ENCODE assay signal across 17 cellular contexts in genomic region chr11:74390697-74391096, GRCh38. TPM values are rescaled to one million over a fixed set of nuclear protein-coding genes. Genes with fewer than 3 reads are reported as not detected.
A peak's percentile ranks its signal among the peaks of the same experiment; 100 is the strongest.
DNase-seq lines count a peak whose midpoint lies in the region; ATAC-seq and TF ChIP-seq lines count a peak whose summit lies in the region.
"Had no signal": no experiment of that assay in that cellular context is flagged by ENCODE, and none has a peak within 500 bp of the region (broad histone marks: within the 10 kb centered on the region; RNA-seq: fewer than 3 reads in every experiment).

No MANE protein-coding gene starts in this region.

- TF ChIP-seq CTCF in natural killer cell (IDR thresholded peaks at IDR 0.05) (no peak), prostate gland (IDR thresholded peaks at IDR 0.05) (no peak)

- no peak overlapping the region for H3K4me3 ChIP-seq in prostate gland
- H3K4me3 ChIP-seq: K562 had no signal

- no peak for TF ChIP-seq POLR2A in prostate gland (IDR thresholded peaks at IDR 0.05)

- H3K27ac Mint-ChIP-seq in activated CD4-positive, alpha-beta memory T cell treated with anti-CD3 and anti-CD28 coated beads for 36 hours = peak overlapping the region; percentile 15
- no peak overlapping the region for H3K27ac Mint-ChIP-seq in activated CD4-positive, alpha-beta memory T cell treated with anti-CD3 and anti-CD28 coated beads, Interleukin-2, amount 10 ng/mL, durations not matched to agents 7 days and 5 days
- no peak overlapping the region for H3K27ac Mint-ChIP-seq in natural killer cell treated with Interleukin-12 subunit alpha and Interleukin-12 subunit beta and Interleukin-15 and Interleukin-18, amount 100 ng/mL, for 72 hours
- H3K27ac Mint-ChIP-seq in natural killer cell = no peak overlapping the region
- H3K27ac Mint-ChIP-seq in activated naive CD8-positive, alpha-beta T cell = peak overlapping the region; percentile 55
- no peak overlapping the region for H3K27ac Mint-ChIP-seq in stimulated activated naive CD8-positive, alpha-beta T cell treated with anti-CD3 and anti-CD28 coated beads, Interleukin-15, amount 100 ng/mL, for 72 hours
- H3K27ac Mint-ChIP-seq: HFFc6 had no signal

- POLR2A ChIA-PET in activated CD4-positive, alpha-beta memory T cell treated with anti-CD3 and anti-CD28 coated beads for 36 hours (lab: Charles Lee) = interaction anchor here (0.7 to 2.3 kb wide), 5 partner anchors 8 to 412 kb away, joined by 3 to 11 read pairs (median 4); partner anchors contain the start of genes LIPT2 and PGM2L1
- POLR2A ChIA-PET in activated CD4-positive, alpha-beta memory T cell treated with anti-CD3 and anti-CD28 coated beads, Interleukin-2, amount 10 ng/mL, durations not matched to agents 7 days and 5 days (lab: Charles Lee) = interaction anchor here (1.0 to 1.7 kb wide), 3 partner anchors 8 to 103 kb away, joined by 4 read pairs; partner anchors contain the start of genes LIPT2 and PGM2L1

- no peaks in the 10 kb centered on the region for H3K36me3 Mint-ChIP-seq in activated CD4-positive, alpha-beta memory T cell treated with anti-CD3 and anti-CD28 coated beads for 36 hours
- no peaks in the 10 kb centered on the region for H3K36me3 Mint-ChIP-seq in activated CD4-positive, alpha-beta memory T cell treated with anti-CD3 and anti-CD28 coated beads, Interleukin-2, amount 10 ng/mL, durations not matched to agents 7 days and 5 days (ENCODE audit: low read depth)
- H3K36me3 Mint-ChIP-seq in natural killer cell treated with Interleukin-12 subunit alpha and Interleukin-12 subunit beta and Interleukin-15 and Interleukin-18, amount 100 ng/mL, for 72 hours = no peaks in the 10 kb centered on the region
- no peaks in the 10 kb centered on the region for H3K36me3 Mint-ChIP-seq in natural killer cell
- peaks cover 2% of the 10 kb centered on the region for H3K36me3 Mint-ChIP-seq in activated naive CD8-positive, alpha-beta T cell

- no peaks in the 10 kb centered on the region for H3K9me3 Mint-ChIP-seq in activated CD4-positive, alpha-beta memory T cell treated with anti-CD3 and anti-CD28 coated beads for 36 hours
- no peaks in the 10 kb centered on the region for H3K9me3 Mint-ChIP-seq in activated CD4-positive, alpha-beta memory T cell treated with anti-CD3 and anti-CD28 coated beads, Interleukin-2, amount 10 ng/mL, durations not matched to agents 7 days and 5 days
- H3K9me3 Mint-ChIP-seq in natural killer cell treated with Interleukin-12 subunit alpha and Interleukin-12 subunit beta and Interleukin-15 and Interleukin-18, amount 100 ng/mL, for 72 hours = no peaks in the 10 kb centered on the region
- H3K9me3 Mint-ChIP-seq in natural killer cell = no peaks in the 10 kb centered on the region
- no peaks in the 10 kb centered on the region for H3K9me3 Mint-ChIP-seq in activated naive CD8-positive, alpha-beta T cell (ENCODE audit: low read depth)
- no peaks in the 10 kb centered on the region for H3K9me3 Mint-ChIP-seq in stimulated activated naive CD8-positive, alpha-beta T cell treated with anti-CD3 and anti-CD28 coated beads, Interleukin-15, amount 100 ng/mL, for 72 hours
- H3K9me3 Mint-ChIP-seq: HFFc6 had no signal

- no peak overlapping the region for H3K27ac ChIP-seq in prostate gland
- H3K27ac ChIP-seq: HL-60 had no signal

- intact Hi-C loops in activated CD4-positive, alpha-beta memory T cell treated with anti-CD3 and anti-CD28 coated beads for 36 hours (cut with micrococcal nuclease) = loop anchor here (1.0 to 10.0 kb wide), 2 partner anchors 8 to 354 kb away; partner anchors contain the start of genes PGM2L1 and RNF169
- intact Hi-C loops in natural killer cell (cut with micrococcal nuclease) (no loop called here), prostate gland (cut with DNase I) (no loop called here)

- DNase-seq in activated CD4-positive, alpha-beta memory T cell treated with anti-CD3 and anti-CD28 coated beads for 36 hours = no peak
- DNase-seq in activated CD4-positive, alpha-beta memory T cell treated with anti-CD3 and anti-CD28 coated beads, Interleukin-2, amount 10 ng/mL, durations not matched to agents 7 days and 5 days = no peak
- no peak for DNase-seq in natural killer cell treated with Interleukin-12 subunit alpha and Interleukin-12 subunit beta and Interleukin-15 and Interleukin-18, amount 100 ng/mL, for 72 hours (ENCODE audit: low spot score)
- no peak for DNase-seq in natural killer cell
- DNase-seq in stimulated activated naive CD8-positive, alpha-beta T cell treated with anti-CD3 and anti-CD28 coated beads, Interleukin-15, amount 100 ng/mL, for 72 hours = no peak
- no peak for DNase-seq in prostate gland (ENCODE audit: low spot score)
- no peak for DNase-seq in NCI-H2171 (lab: John Stamatoyannopoulos, UW)
- DNase-seq: DND-41, GDM1, GOT3, HFFc6, NCI-H1436 treated with DMSO at 0.1 percent for 48 hours, NCI-H345, NCI-H69 had no signal

- CTCF ChIA-PET in activated CD4-positive, alpha-beta memory T cell treated with anti-CD3 and anti-CD28 coated beads for 36 hours (lab: Charles Lee) = interaction anchor here (0.7 to 4.2 kb wide), 11 partner anchors 9 to 103 kb away, joined by 3 to 100 read pairs (median 7); partner anchors contain the start of gene PGM2L1
- CTCF ChIA-PET in activated CD4-positive, alpha-beta memory T cell treated with anti-CD3 and anti-CD28 coated beads, Interleukin-2, amount 10 ng/mL, durations not matched to agents 7 days and 5 days (lab: Charles Lee) = interaction anchor here (0.7 to 5.2 kb wide), 10 partner anchors 8 to 1743 kb away, joined by 3 to 116 read pairs (median 6); partner anchors contain the start of gene PGM2L1

- H3K27me3 Mint-ChIP-seq in activated CD4-positive, alpha-beta memory T cell treated with anti-CD3 and anti-CD28 coated beads for 36 hours = no peaks in the 10 kb centered on the region
- no peaks in the 10 kb centered on the region for H3K27me3 Mint-ChIP-seq in activated CD4-positive, alpha-beta memory T cell treated with anti-CD3 and anti-CD28 coated beads, Interleukin-2, amount 10 ng/mL, durations not matched to agents 7 days and 5 days
- no peaks in the 10 kb centered on the region for H3K27me3 Mint-ChIP-seq in natural killer cell treated with Interleukin-12 subunit alpha and Interleukin-12 subunit beta and Interleukin-15 and Interleukin-18, amount 100 ng/mL, for 72 hours
- no peaks in the 10 kb centered on the region for H3K27me3 Mint-ChIP-seq in natural killer cell (ENCODE audit: low read depth in 2 of 2)
- no peaks in the 10 kb centered on the region for H3K27me3 Mint-ChIP-seq in activated naive CD8-positive, alpha-beta T cell
- no peaks in the 10 kb centered on the region for H3K27me3 Mint-ChIP-seq in stimulated activated naive CD8-positive, alpha-beta T cell treated with anti-CD3 and anti-CD28 coated beads, Interleukin-15, amount 100 ng/mL, for 72 hours

- H3K36me3 ChIP-seq in prostate gland = no peaks in the 10 kb centered on the region

- H3K4me1 ChIP-seq in prostate gland (replicated peaks) = no peaks in the 10 kb centered on the region

- no peaks in the 10 kb centered on the region for H3K9me3 ChIP-seq in prostate gland

- peaks cover 38% of the 10 kb centered on the region for H3K4me1 Mint-ChIP-seq in activated CD4-positive, alpha-beta memory T cell treated with anti-CD3 and anti-CD28 coated beads for 36 hours (ENCODE audit: low read depth)
- H3K4me1 Mint-ChIP-seq in activated CD4-positive, alpha-beta memory T cell treated with anti-CD3 and anti-CD28 coated beads, Interleukin-2, amount 10 ng/mL, durations not matched to agents 7 days and 5 days = peaks cover 21% of the 10 kb centered on the region
- H3K4me1 Mint-ChIP-seq in natural killer cell treated with Interleukin-12 subunit alpha and Interleukin-12 subunit beta and Interleukin-15 and Interleukin-18, amount 100 ng/mL, for 72 hours (ENCODE audit: low read depth in 2 of 2) = peaks cover 0 to 9% of the 10 kb centered on the region in 2 donors
- H3K4me1 Mint-ChIP-seq in natural killer cell = no peaks in the 10 kb centered on the region
- peaks cover 37% of the 10 kb centered on the region for H3K4me1 Mint-ChIP-seq in activated naive CD8-positive, alpha-beta T cell (ENCODE audit: low read depth)
- H3K4me1 Mint-ChIP-seq in stimulated activated naive CD8-positive, alpha-beta T cell treated with anti-CD3 and anti-CD28 coated beads, Interleukin-15, amount 100 ng/mL, for 72 hours = peaks cover 40% of the 10 kb centered on the region

- ATAC-seq in natural killer cell treated with Interleukin-12 subunit alpha and Interleukin-12 subunit beta and Interleukin-15 and Interleukin-18, amount 100 ng/mL, for 72 hours = peak in 1 of 2 donors; percentile 80
- ATAC-seq in natural killer cell = no peak
- peak; percentile 86 for ATAC-seq in stimulated activated naive CD8-positive, alpha-beta T cell treated with anti-CD3 and anti-CD28 coated beads, Interleukin-15, amount 100 ng/mL, for 72 hours
- ATAC-seq: K562 had no signal

- H3K27me3 ChIP-seq in prostate gland (replicated peaks; ENCODE audit: insufficient read depth) = no peaks in the 10 kb centered on the region

- WGBS in prostate gland = 84% methylated on average over 2 of the region's 2 CpGs

- H3K4me3 Mint-ChIP-seq in activated CD4-positive, alpha-beta memory T cell treated with anti-CD3 and anti-CD28 coated beads for 36 hours = no peak overlapping the region
- H3K4me3 Mint-ChIP-seq in activated CD4-positive, alpha-beta memory T cell treated with anti-CD3 and anti-CD28 coated beads, Interleukin-2, amount 10 ng/mL, durations not matched to agents 7 days and 5 days = no peak overlapping the region
- H3K4me3 Mint-ChIP-seq in natural killer cell treated with Interleukin-12 subunit alpha and Interleukin-12 subunit beta and Interleukin-15 and Interleukin-18, amount 100 ng/mL, for 72 hours = peak overlapping the region; percentile 46
- no peak overlapping the region for H3K4me3 Mint-ChIP-seq in natural killer cell
- H3K4me3 Mint-ChIP-seq in activated naive CD8-positive, alpha-beta T cell = no peak overlapping the region
- H3K4me3 Mint-ChIP-seq in stimulated activated naive CD8-positive, alpha-beta T cell treated with anti-CD3 and anti-CD28 coated beads, Interleukin-15, amount 100 ng/mL, for 72 hours = peak overlapping the region; percentile 0 to 6
- H3K4me3 Mint-ChIP-seq: HFFc6 had no signal

RNA-seq across cellular contexts. Expression of gene PGM2L1, which starts 7.5 kb away (rescaled TPM):
- 1 to 10 TPM; 7.0 to 7.2 TPM for total RNA-seq in activated CD4-positive, alpha-beta memory T cell treated with anti-CD3 and anti-CD28 coated beads for 36 hours
- total RNA-seq in activated CD4-positive, alpha-beta memory T cell treated with anti-CD3 and anti-CD28 coated beads, Interleukin-2, amount 10 ng/mL, durations not matched to agents 7 days and 5 days = 1 to 10 TPM; 8.7 to 9.3 TPM
- total RNA-seq in natural killer cell treated with Interleukin-12 subunit alpha and Interleukin-12 subunit beta and Interleukin-15 and Interleukin-18, amount 100 ng/mL, for 72 hours = 1 to 10 TPM; 1.4 to 2.4 TPM
- total RNA-seq in natural killer cell (1 to 10 TPM; 4.4 to 8.0 (median 6.6) TPM), prostate gland (1 to 10 TPM; 3.6 to 4.3 TPM)

Comparison
In these comparisons a context has a peak if more than half of its experiments do, and no peak if none do; other contexts are left out.
1. H3K27ac Mint-ChIP-seq: peak in activated CD4-positive, alpha-beta memory T cell treated with anti-CD3 and anti-CD28 coated beads for 36 hours (single experiment) and activated naive CD8-positive, alpha-beta T cell (single experiment); none in activated CD4-positive, alpha-beta memory T cell treated with anti-CD3 and anti-CD28 coated beads, Interleukin-2, amount 10 ng/mL, durations not matched to agents 7 days and 5 days (single experiment), natural killer cell treated with Interleukin-12 subunit alpha and Interleukin-12 subunit beta and Interleukin-15 and Interleukin-18, amount 100 ng/mL, for 72 hours (0 of 2), natural killer cell (0 of 2) and stimulated activated naive CD8-positive, alpha-beta T cell treated with anti-CD3 and anti-CD28 coated beads, Interleukin-15, amount 100 ng/mL, for 72 hours (0 of 2).
2. H3K4me3 Mint-ChIP-seq: peak in natural killer cell treated with Interleukin-12 subunit alpha and Interleukin-12 subunit beta and Interleukin-15 and Interleukin-18, amount 100 ng/mL, for 72 hours (single experiment) and stimulated activated naive CD8-positive, alpha-beta T cell treated with anti-CD3 and anti-CD28 coated beads, Interleukin-15, amount 100 ng/mL, for 72 hours (2 of 2); none in activated CD4-positive, alpha-beta memory T cell treated with anti-CD3 and anti-CD28 coated beads for 36 hours (single experiment), activated CD4-positive, alpha-beta memory T cell treated with anti-CD3 and anti-CD28 coated beads, Interleukin-2, amount 10 ng/mL, durations not matched to agents 7 days and 5 days (single experiment), natural killer cell (single experiment) and activated naive CD8-positive, alpha-beta T cell (single experiment).